ENCODE assay signal across 6 cellular contexts in genomic region chr1:218257971-218258370, GRCh38.
"Had no signal": no experiment of that assay in that cellular context is flagged by ENCODE, and none has a peak within 500 bp of the region (broad histone marks: within the 10 kb centered on the region; RNA-seq: fewer than 3 reads in every experiment).

No MANE protein-coding gene starts in this region.

- DNase-seq: H9, HCEC 1CT, IMR-90 had no signal

- H3K27ac Mint-ChIP-seq: GM23338, H9 had no signal

- H2AFZ ChIP-seq: GM23338 had no signal

- H3K9me3 Mint-ChIP-seq: GM23338, H9 had no signal

- ATAC-seq: GM23338, K562 had no signal

- H3K4me3 ChIP-seq: GM23338, K562 had no signal

- H3K4me3 Mint-ChIP-seq: GM23338, H9 had no signal

- H3K27ac ChIP-seq: HL-60 had no signal

- H3K4me2 ChIP-seq: GM23338 had no signal
